ENCODE assay signal across 11 cellular contexts in genomic region chr12:13173012-13173441, GRCh38. TPM values are rescaled to one million over a fixed set of nuclear protein-coding genes. Genes with fewer than 3 reads are reported as not detected.
DNase-seq lines count a peak whose midpoint lies in the region; ATAC-seq and TF ChIP-seq lines count a peak whose summit lies in the region.
"Had no signal": no experiment of that assay in that cellular context is flagged by ENCODE, and none has a peak within 500 bp of the region (broad histone marks: within the 10 kb centered on the region; RNA-seq: fewer than 3 reads in every experiment).

No MANE protein-coding gene starts in this region.

- peak; percentile 68 for DNase-seq in ELR (ENCODE audit: low read depth)
- peak; percentile 86 for DNase-seq in fibroblast of villous mesenchyme (ENCODE audit: low read depth)
- DNase-seq in renal cortical epithelial cell (ENCODE audit: low read depth), result peak; percentile 87
- DNase-seq in WTC11 (ENCODE audit: low spot score), result no peak
- no peak for DNase-seq in stimulated activated CD4-positive, alpha-beta T cell treated with anti-CD3 and anti-CD28 coated beads, Interleukin-2, amount 100 ng/mL, for 24 hours
- no peak for DNase-seq in SW480 (ENCODE audit: low spot score)
- DNase-seq: NCI-H1092 treated with DMSO at 0.1 percent for 48 hours, SJCRH30 had no signal

- POLR2A ChIA-PET in WTC11 (lab: Charles Lee), result interaction anchor here (0.5 kb wide), 1 partner anchor 9 kb away, joined by 3 read pairs; no protein-coding TSS in a partner anchor

- no peaks in the 10 kb centered on the region for H3K27me3 Mint-ChIP-seq in WTC11 (ENCODE audit: low read depth)

- TF ChIP-seq CTCF in WI38 (IDR thresholded peaks at IDR 0.05; ENCODE audit: low read depth, low read length) (no peak), fibroblast of villous mesenchyme (IDR thresholded peaks at IDR 0.05; ENCODE audit: insufficient read depth, low read depth, low read length) (no peak), WTC11 (IDR thresholded peaks at IDR 0.05) (no peak)

- ATAC-seq in WTC11 (no peak), GM21381 (IDR thresholded peaks at IDR 0.05; ENCODE audit: unreplicated experiment) (no peak)

- CTCF ChIA-PET in WTC11 (lab: Charles Lee), result interaction anchor here (0.8 to 1.8 kb wide), 3 partner anchors 37 to 93 kb away, joined by 3 to 5 read pairs (median 4); no protein-coding TSS in a partner anchor

- H3K36me3 Mint-ChIP-seq in WTC11, result no peaks in the 10 kb centered on the region
- H3K36me3 Mint-ChIP-seq: stimulated activated effector memory CD8-positive, alpha-beta T cell treated with anti-CD3 and anti-CD28 coated beads, Interleukin-12 subunit alpha, Interleukin-12 subunit beta, amount 100 ng/mL, for 72 hours had no signal

- no peak overlapping the region for H3K4me3 Mint-ChIP-seq in WTC11
- H3K4me3 Mint-ChIP-seq: stimulated activated effector memory CD8-positive, alpha-beta T cell treated with anti-CD3 and anti-CD28 coated beads, Interleukin-12 subunit alpha, Interleukin-12 subunit beta, amount 100 ng/mL, for 72 hours had no signal

- H3K9me3 Mint-ChIP-seq in WTC11, result peaks cover 3% of the 10 kb centered on the region
- H3K9me3 Mint-ChIP-seq: stimulated activated effector memory CD8-positive, alpha-beta T cell treated with anti-CD3 and anti-CD28 coated beads, Interleukin-12 subunit alpha, Interleukin-12 subunit beta, amount 100 ng/mL, for 72 hours had no signal

- no peak overlapping the region for H3K27ac Mint-ChIP-seq in WTC11
- H3K27ac Mint-ChIP-seq: stimulated activated effector memory CD8-positive, alpha-beta T cell treated with anti-CD3 and anti-CD28 coated beads, Interleukin-12 subunit alpha, Interleukin-12 subunit beta, amount 100 ng/mL, for 72 hours had no signal

- peaks cover 36% of the 10 kb centered on the region for H3K4me1 Mint-ChIP-seq in WTC11

- H3K4me3 ChIP-seq in WI38 (ENCODE audit: low read depth, low read length) (peak overlapping the region; percentile 38), fibroblast of villous mesenchyme (ENCODE audit: low read depth, low read length) (no peak overlapping the region)
- H3K4me3 ChIP-seq: SJCRH30 had no signal

TF ChIP-seq in WTC11, 78 proteins besides CTCF, POLR2A, EP300 and RAD21:
- TF ChIP-seq, protein P1, sequence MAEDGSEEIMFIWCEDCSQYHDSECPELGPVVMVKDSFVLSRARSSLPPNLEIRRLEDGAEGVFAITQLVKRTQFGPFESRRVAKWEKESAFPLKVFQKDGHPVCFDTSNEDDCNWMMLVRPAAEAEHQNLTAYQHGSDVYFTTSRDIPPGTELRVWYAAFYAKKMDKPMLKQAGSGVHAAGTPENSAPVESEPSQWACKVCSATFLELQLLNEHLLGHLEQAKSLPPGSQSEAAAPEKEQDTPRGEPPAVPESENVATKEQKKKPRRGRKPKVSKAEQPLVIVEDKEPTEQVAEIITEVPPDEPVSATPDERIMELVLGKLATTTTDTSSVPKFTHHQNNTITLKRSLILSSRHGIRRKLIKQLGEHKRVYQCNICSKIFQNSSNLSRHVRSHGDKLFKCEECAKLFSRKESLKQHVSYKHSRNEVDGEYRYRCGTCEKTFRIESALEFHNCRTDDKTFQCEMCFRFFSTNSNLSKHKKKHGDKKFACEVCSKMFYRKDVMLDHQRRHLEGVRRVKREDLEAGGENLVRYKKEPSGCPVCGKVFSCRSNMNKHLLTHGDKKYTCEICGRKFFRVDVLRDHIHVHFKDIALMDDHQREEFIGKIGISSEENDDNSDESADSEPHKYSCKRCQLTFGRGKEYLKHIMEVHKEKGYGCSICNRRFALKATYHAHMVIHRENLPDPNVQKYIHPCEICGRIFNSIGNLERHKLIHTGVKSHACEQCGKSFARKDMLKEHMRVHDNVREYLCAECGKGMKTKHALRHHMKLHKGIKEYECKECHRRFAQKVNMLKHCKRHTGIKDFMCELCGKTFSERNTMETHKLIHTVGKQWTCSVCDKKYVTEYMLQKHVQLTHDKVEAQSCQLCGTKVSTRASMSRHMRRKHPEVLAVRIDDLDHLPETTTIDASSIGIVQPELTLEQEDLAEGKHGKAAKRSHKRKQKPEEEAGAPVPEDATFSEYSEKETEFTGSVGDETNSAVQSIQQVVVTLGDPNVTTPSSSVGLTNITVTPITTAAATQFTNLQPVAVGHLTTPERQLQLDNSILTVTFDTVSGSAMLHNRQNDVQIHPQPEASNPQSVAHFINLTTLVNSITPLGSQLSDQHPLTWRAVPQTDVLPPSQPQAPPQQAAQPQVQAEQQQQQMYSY (CRISPR knock-in tag; IDR thresholded peaks at IDR 0.05), result no peak
- TF ChIP-seq MYBL2 (CRISPR knock-in tag; IDR thresholded peaks at IDR 0.05) (no peak), ZNF121 (CRISPR knock-in tag; IDR thresholded peaks at IDR 0.05) (no peak), ZNF416 (CRISPR knock-in tag; IDR thresholded peaks at IDR 0.05) (no peak), ERG (CRISPR knock-in tag; IDR thresholded peaks at IDR 0.05) (no peak), TCF7 (CRISPR knock-in tag; IDR thresholded peaks at IDR 0.05; ENCODE audit: low read depth) (no peak), ETV6 (CRISPR knock-in tag; IDR thresholded peaks at IDR 0.05) (no peak), TEAD4 (CRISPR knock-in tag; IDR thresholded peaks at IDR 0.05) (no peak), IRF2 (CRISPR knock-in tag; IDR thresholded peaks at IDR 0.05; ENCODE audit: borderline replicate concordance, low read depth) (no peak), FOXP1 (CRISPR knock-in tag; IDR thresholded peaks at IDR 0.05; ENCODE audit: borderline replicate concordance) (no peak), KAT7 (CRISPR knock-in tag; IDR thresholded peaks at IDR 0.05; ENCODE audit: borderline replicate concordance) (no peak), ARID4B (CRISPR knock-in tag; IDR thresholded peaks at IDR 0.05; ENCODE audit: borderline replicate concordance) (no peak), ATF6 (CRISPR knock-in tag; IDR thresholded peaks at IDR 0.05) (no peak), JUN (CRISPR knock-in tag; IDR thresholded peaks at IDR 0.05) (no peak)

RNA-seq across cellular contexts. Expression of gene EMP1, which starts 23.5 kb away (rescaled TPM):
- total RNA-seq in fibroblast of villous mesenchyme, result 52.2 and 75.6 TPM in 2 replicates
- 60.2 and 110 TPM in 2 replicates for total RNA-seq in renal cortical epithelial cell
- total RNA-seq in WTC11 (2021), result 0.66 to 1.4 TPM (median 1.4 TPM) in 3 replicates

Comparison
In these comparisons a context has a peak if more than half of its experiments do, and no peak if none do; other contexts are left out.
1. DNase-seq: peak in ELR (single experiment), fibroblast of villous mesenchyme (single experiment) and renal cortical epithelial cell (single experiment); none in WTC11 (single experiment), stimulated activated CD4-positive, alpha-beta T cell treated with anti-CD3 and anti-CD28 coated beads, Interleukin-2, amount 100 ng/mL, for 24 hours (0 of 2) and SW480 (single experiment).
2. RNA of gene EMP1, which starts 23.5 kb away (total RNA-seq): 52.2 to 75.6 TPM in fibroblast of villous mesenchyme and 60.2 to 110 TPM in renal cortical epithelial cell; 0.66 to 1.4 TPM in WTC11; every median in the first group is over 10 times any median in the second.